Comparison of ENCODE assay signal across 13 cellular contexts in the genomic region with DNA sequence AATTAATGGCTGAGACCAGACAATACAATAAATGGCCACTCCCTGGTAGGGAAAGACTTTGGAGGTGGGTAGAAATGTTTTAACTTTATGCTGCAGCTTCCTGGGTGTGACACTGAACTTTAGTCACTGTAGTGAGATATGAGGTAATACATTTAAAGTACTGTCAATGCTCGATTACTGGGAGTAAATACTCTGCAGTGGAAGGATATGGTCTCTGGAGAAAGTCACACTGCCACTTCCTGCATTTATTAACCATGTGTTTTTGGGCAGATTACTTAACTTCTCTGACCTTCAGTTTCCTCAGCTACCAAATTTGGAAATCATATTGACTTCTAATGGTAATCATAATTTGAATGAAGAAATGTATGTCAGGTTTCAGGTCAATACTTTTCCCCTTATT.
DNase-seq lines count a peak whose midpoint lies in the region; ATAC-seq and TF ChIP-seq lines count a peak whose summit lies in the region.
"Had no signal": no experiment of that assay in that cellular context is flagged by ENCODE, and none has a peak within 500 bp of the region (broad histone marks: within the 10 kb centered on the region; RNA-seq: fewer than 3 reads in every experiment).

No MANE protein-coding gene starts in this region.

- no peak for TF ChIP-seq POLR2A in right lobe of liver (IDR thresholded peaks at IDR 0.05)

- H3K4me3 Mint-ChIP-seq in WTC11: no peak overlapping the region

- no peak overlapping the region for H3K27ac Mint-ChIP-seq in WTC11

- H3K4me3 ChIP-seq in right lobe of liver (no peak overlapping the region), dorsolateral prefrontal cortex (no peak overlapping the region), psoas muscle (no peak overlapping the region)

- WGBS in right lobe of liver (ENCODE audit: insufficient coverage, low coverage, low lambda C conversion rate, missing lambda C conversion rate): 0% methylated on average over 1 of the region's 1 CpG
- WGBS in psoas muscle, 3 donors: 31 to 61% (median 39%) methylated on average over 1 of the region's 1 CpG

- peaks cover 0 to 26% (median 11%) of the 10 kb centered on the region in 4 donors for H3K4me1 ChIP-seq in right lobe of liver
- peaks cover 24% of the 10 kb centered on the region for H3K4me1 ChIP-seq in psoas muscle

- H3K36me3 ChIP-seq in right lobe of liver (no peaks in the 10 kb centered on the region), psoas muscle (ENCODE audit: insufficient read depth in 1 of 2, low read depth in 1 of 2) (no peaks in the 10 kb centered on the region)

- H3K27me3 ChIP-seq in right lobe of liver (no peaks in the 10 kb centered on the region), dorsolateral prefrontal cortex (no peaks in the 10 kb centered on the region), psoas muscle (ENCODE audit: insufficient read depth in 3 of 3, low read length in 2 of 3) (no peaks in the 10 kb centered on the region)

- H3K9me3 ChIP-seq in right lobe of liver (no peaks in the 10 kb centered on the region), psoas muscle (no peaks in the 10 kb centered on the region)

- ATAC-seq in WTC11 (no peak), right lobe of liver (peak; percentile 79 to 84 (median 83)), psoas muscle (no peak), GM21786 (IDR thresholded peaks at IDR 0.05; ENCODE audit: unreplicated experiment) (no peak)

- H3K27me3 Mint-ChIP-seq in WTC11 (ENCODE audit: low read depth): no peaks in the 10 kb centered on the region

- intact Hi-C loops in right lobe of liver (cut with DNase I): no loop called here
- intact Hi-C loops in dorsolateral prefrontal cortex (cut with DNase I): no loop called here
- intact Hi-C loops in psoas muscle (cut with DNase I): no loop called here

- no peaks in the 10 kb centered on the region for H3K9me3 Mint-ChIP-seq in WTC11

- CTCF ChIA-PET in WTC11 (lab: Charles Lee): no interaction called here

- DNase-seq in AML-193 (lab: John Stamatoyannopoulos, UW) (peak; percentile 94), HuH-7 (ENCODE audit: low spot score) (peak; percentile 54), WTC11 (ENCODE audit: low spot score) (no peak), right lobe of liver (no peak), dorsolateral prefrontal cortex (no peak), psoas muscle (no peak), NCI-H1436 (lab: John Stamatoyannopoulos, UW) (no peak)
- DNase-seq: activated CD4-positive, CD25-positive, alpha-beta regulatory T cell treated with anti-CD3 and anti-CD28 coated beads, Interleukin-2, amount 50 U/mL, for 72 hours; activated naive CD4-positive, alpha-beta T cell; NCI-H1930; stimulated activated CD4-positive, alpha-beta T cell treated with anti-CD3 and anti-CD28 coated beads, Interleukin-15, amount 100 ng/mL, for 24 hours; stimulated activated naive CD4-positive, alpha-beta T cell had no signal

- H3K27ac ChIP-seq in right lobe of liver: peak overlapping the region in 2 of 3 donors; percentile 3 to 5
- H3K27ac ChIP-seq in dorsolateral prefrontal cortex: no peak overlapping the region
- no peak overlapping the region for H3K27ac ChIP-seq in psoas muscle

- POLR2A ChIA-PET in WTC11 (lab: Charles Lee): no interaction called here

- no peak for TF ChIP-seq CTCF in WTC11 (IDR thresholded peaks at IDR 0.05)
- no peak for TF ChIP-seq CTCF in right lobe of liver (IDR thresholded peaks at IDR 0.05)
- no peak for TF ChIP-seq CTCF in dorsolateral prefrontal cortex (IDR thresholded peaks at IDR 0.05 in 54 of 56, conservative IDR thresholded peaks at IDR 0.05 in 2 of 56; ENCODE audit: low read depth in 1 of 56, partially characterized antibody in 56 of 56)
- TF ChIP-seq CTCF in psoas muscle (IDR thresholded peaks at IDR 0.05): no peak

- peaks cover 29% of the 10 kb centered on the region for H3K4me1 Mint-ChIP-seq in WTC11

- no peaks in the 10 kb centered on the region for H3K36me3 Mint-ChIP-seq in WTC11

TF ChIP-seq in WTC11, 78 proteins besides CTCF, POLR2A, EP300 and RAD21:
- TF ChIP-seq, protein P1, sequence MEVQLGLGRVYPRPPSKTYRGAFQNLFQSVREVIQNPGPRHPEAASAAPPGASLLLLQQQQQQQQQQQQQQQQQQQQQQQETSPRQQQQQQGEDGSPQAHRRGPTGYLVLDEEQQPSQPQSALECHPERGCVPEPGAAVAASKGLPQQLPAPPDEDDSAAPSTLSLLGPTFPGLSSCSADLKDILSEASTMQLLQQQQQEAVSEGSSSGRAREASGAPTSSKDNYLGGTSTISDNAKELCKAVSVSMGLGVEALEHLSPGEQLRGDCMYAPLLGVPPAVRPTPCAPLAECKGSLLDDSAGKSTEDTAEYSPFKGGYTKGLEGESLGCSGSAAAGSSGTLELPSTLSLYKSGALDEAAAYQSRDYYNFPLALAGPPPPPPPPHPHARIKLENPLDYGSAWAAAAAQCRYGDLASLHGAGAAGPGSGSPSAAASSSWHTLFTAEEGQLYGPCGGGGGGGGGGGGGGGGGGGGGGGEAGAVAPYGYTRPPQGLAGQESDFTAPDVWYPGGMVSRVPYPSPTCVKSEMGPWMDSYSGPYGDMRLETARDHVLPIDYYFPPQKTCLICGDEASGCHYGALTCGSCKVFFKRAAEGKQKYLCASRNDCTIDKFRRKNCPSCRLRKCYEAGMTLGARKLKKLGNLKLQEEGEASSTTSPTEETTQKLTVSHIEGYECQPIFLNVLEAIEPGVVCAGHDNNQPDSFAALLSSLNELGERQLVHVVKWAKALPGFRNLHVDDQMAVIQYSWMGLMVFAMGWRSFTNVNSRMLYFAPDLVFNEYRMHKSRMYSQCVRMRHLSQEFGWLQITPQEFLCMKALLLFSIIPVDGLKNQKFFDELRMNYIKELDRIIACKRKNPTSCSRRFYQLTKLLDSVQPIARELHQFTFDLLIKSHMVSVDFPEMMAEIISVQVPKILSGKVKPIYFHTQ (CRISPR knock-in tag; IDR thresholded peaks at IDR 0.05): no peak
- TF ChIP-seq GABPB1 (CRISPR knock-in tag; IDR thresholded peaks at IDR 0.05): peak; percentile 55

Comparison
In these comparisons a context has a peak if more than half of its experiments do, and no peak if none do; other contexts are left out.
1. DNase-seq: peak in AML-193 (2 of 2) and HuH-7 (single experiment); none in WTC11 (single experiment), right lobe of liver (0 of 3), dorsolateral prefrontal cortex (0 of 10), psoas muscle (0 of 2) and NCI-H1436 (single experiment).
2. ATAC-seq: peak in right lobe of liver (4 of 4); none in WTC11 (single experiment), psoas muscle (0 of 4) and GM21786 (single experiment).
3. H3K27ac ChIP-seq: peak in right lobe of liver (2 of 3); none in dorsolateral prefrontal cortex (0 of 59) and psoas muscle (single experiment).